Comparison of ENCODE assay signal across 7 cellular contexts in genomic region chr14:104563742-104564615, GRCh38. TPM values are rescaled to one million over a fixed set of nuclear protein-coding genes. Genes with fewer than 3 reads are reported as not detected.
DNase-seq lines count a peak whose midpoint lies in the region; ATAC-seq, FAIRE-seq and TF ChIP-seq lines count a peak whose summit lies in the region.

No MANE protein-coding gene starts in this region.

- intact Hi-C loops in HepG2 (cut with micrococcal nuclease; ENCODE audit: unreplicated experiment), result loop anchor here (1.0 kb wide), 1 partner anchor 427 kb away; no protein-coding TSS in a partner anchor

- H3K9me3 Mint-ChIP-seq in activated CD4-positive, alpha-beta T cell treated with anti-CD3 and anti-CD28 coated beads, Interleukin-2, amount 10 ng/mL, durations not matched to agents 7 days and 5 days, result no peaks in the 10 kb centered on the region

- no peak overlapping the region for H3K4me2 ChIP-seq in HepG2 (ENCODE audit: low read depth, low read length)

- BruUV-seq in HepG2 (replicated peaks; lab: Mats Ljungman, UMichigan), result no TSS peak

- H3K4me1 ChIP-seq in HepG2 (ENCODE audit: insufficient read depth, low read length), result no peaks in the 10 kb centered on the region

- H3K4me3 Mint-ChIP-seq in activated CD4-positive, alpha-beta T cell treated with anti-CD3 and anti-CD28 coated beads, Interleukin-2, amount 10 ng/mL, durations not matched to agents 7 days and 5 days, result no peak overlapping the region

- CTCF ChIA-PET in activated CD4-positive, alpha-beta T cell treated with anti-CD3 and anti-CD28 coated beads, Interleukin-2, amount 10 ng/mL, durations not matched to agents 7 days and 5 days (lab: Charles Lee), result interaction anchor here (0.6 to 1.8 kb wide), 4 partner anchors 13 to 486 kb away, joined by 3 to 6 read pairs (median 4); no protein-coding TSS in a partner anchor
- CTCF ChIA-PET in HepG2 (lab: Yijun Ruan, JAX; ENCODE audit: low intra/inter-chr PET ratio, low total read pairs), result interaction anchor here (1.1 to 1.5 kb wide), 2 partner anchors 426 to 486 kb away, joined by 4 to 9 read pairs; no protein-coding TSS in a partner anchor

- TF ChIP-seq EP300 in HepG2 (IDR thresholded peaks at IDR 0.05; ENCODE audit: low read depth in 2 of 2, low read length in 2 of 2), result no peak
- TF ChIP-seq EP300 in HepG2 (CRISPR knock-in tag; IDR thresholded peaks at IDR 0.05; ENCODE audit: borderline replicate concordance), result no peak

- ATAC-seq in HepG2 (peak; percentile 83), HG02623 (IDR thresholded peaks at IDR 0.05; ENCODE audit: unreplicated experiment) (no peak)

- H3K36me3 Mint-ChIP-seq in activated CD4-positive, alpha-beta T cell treated with anti-CD3 and anti-CD28 coated beads, Interleukin-2, amount 10 ng/mL, durations not matched to agents 7 days and 5 days (ENCODE audit: low read depth), result no peaks in the 10 kb centered on the region

- H3K36me3 ChIP-seq in HepG2 (replicated peaks in 1 of 2; ENCODE audit: control insufficient read depth in 1 of 2, insufficient read depth in 2 of 2, low read length in 2 of 2), result no peaks in the 10 kb centered on the region

- no peaks in the 10 kb centered on the region for H3K27me3 Mint-ChIP-seq in activated CD4-positive, alpha-beta T cell treated with anti-CD3 and anti-CD28 coated beads, Interleukin-2, amount 10 ng/mL, durations not matched to agents 7 days and 5 days

- no peaks in the 10 kb centered on the region for H3K79me2 ChIP-seq in HepG2 (ENCODE audit: insufficient read depth, low read length)

- peaks cover 19 to 83% of the 10 kb centered on the region in 2 experiments for H3K27me3 ChIP-seq in HepG2 (ENCODE audit: control insufficient read depth in 1 of 2, insufficient read depth in 2 of 2, low read length in 2 of 2)

- H3K9me3 ChIP-seq in HepG2 (ENCODE audit: low read length), result no peaks in the 10 kb centered on the region

- H3K27ac Mint-ChIP-seq in activated CD4-positive, alpha-beta T cell treated with anti-CD3 and anti-CD28 coated beads, Interleukin-2, amount 10 ng/mL, durations not matched to agents 7 days and 5 days, result no peak overlapping the region

- H3K27ac ChIP-seq in coronary artery (no peak overlapping the region), HepG2 (ENCODE audit: extremely low read length, insufficient read depth, low read length) (no peak overlapping the region)

- TF ChIP-seq POLR2A in GM12891 (IDR thresholded peaks at IDR 0.05; ENCODE audit: low read depth, low read length) (no peak), HepG2 (IDR thresholded peaks at IDR 0.05; ENCODE audit: insufficient read depth in 1 of 2, low read depth in 2 of 2, low read length in 2 of 2) (no peak)

- peak; percentile 81 for TF ChIP-seq RAD21 in HepG2 (CRISPR knock-in tag; IDR thresholded peaks at IDR 0.05)

- no peak overlapping the region for H2AFZ ChIP-seq in HepG2 (ENCODE audit: low read length)

- H3K9ac ChIP-seq in HepG2 (ENCODE audit: insufficient read depth, low read depth, low read length), result no peak overlapping the region

- DNase-seq in GM12891 (ENCODE audit: insufficient read length, low spot score), result peak; percentile 95
- peak; percentile 35 for DNase-seq in NCI-H2227 (lab: John Stamatoyannopoulos, UW; ENCODE audit: unreplicated experiment)
- DNase-seq in activated CD4-positive, alpha-beta T cell treated with anti-CD3 and anti-CD28 coated beads, Interleukin-2, amount 10 ng/mL, durations not matched to agents 7 days and 5 days, result peak; percentile 64
- DNase-seq in coronary artery (ENCODE audit: low spot score), result no peak
- DNase-seq in HepG2 (ENCODE audit: low spot score), result peak; percentile 18
- DNase-seq in stimulated activated CD4-positive, alpha-beta T cell treated with anti-CD3 and anti-CD28 coated beads, TNF-alpha, amount 100 ng/mL, for 4 hours (ENCODE audit: low read depth in 3 of 3), result peak; percentile 33 to 52 (median 40)

- POLR2A ChIA-PET in activated CD4-positive, alpha-beta T cell treated with anti-CD3 and anti-CD28 coated beads, Interleukin-2, amount 10 ng/mL, durations not matched to agents 7 days and 5 days (lab: Charles Lee), result no interaction called here
- POLR2A ChIA-PET in HepG2 (lab: Yijun Ruan, JAX), result no interaction called here

- in situ Hi-C loops in HepG2 (cut with HindIII; ENCODE audit: extremely low pct_ligation_motif_present, low pct_unique_long_range_greater_than_20kb), result loop anchor here (5.0 kb wide), 1 partner anchor 427 kb away; the partner anchor contains the start of gene KIF26A

- FAIRE-seq in GM12891 (lab: Jason Lieb, UNC) (peak; percentile 26), HepG2 (lab: Jason Lieb, UNC) (no peak)

- TF ChIP-seq CTCF in coronary artery (IDR thresholded peaks at IDR 0.05) (peak; percentile 77), HepG2 (CRISPR knock-in tag; IDR thresholded peaks at IDR 0.05) (peak; percentile 92)

- H3K4me3 ChIP-seq in coronary artery, result peak overlapping the region; percentile 28
- no peak overlapping the region for H3K4me3 ChIP-seq in HepG2 (replicated peaks in 1 of 3; ENCODE audit: insufficient read depth in 1 of 3, low read depth in 2 of 3, low read length in 3 of 3)

- peaks cover 2% of the 10 kb centered on the region; the same call in 1 of the 2 replicates for H4K20me1 ChIP-seq in HepG2 (ENCODE audit: insufficient read depth, low read length)

- H3K4me1 Mint-ChIP-seq in activated CD4-positive, alpha-beta T cell treated with anti-CD3 and anti-CD28 coated beads, Interleukin-2, amount 10 ng/mL, durations not matched to agents 7 days and 5 days, result no peaks in the 10 kb centered on the region

- WGBS in HepG2 (ENCODE audit: low lambda C conversion rate), result 9% methylated on average over 15 of the region's 27 CpGs

TF ChIP-seq in GM12891, 5 proteins besides CTCF, POLR2A, EP300 and RAD21 (continues in another document):
- TF ChIP-seq TAF1 (IDR thresholded peaks at IDR 0.05; ENCODE audit: low read depth, low read length), result no peak
- no peak for TF ChIP-seq SPI1 (IDR thresholded peaks at IDR 0.05; ENCODE audit: low read depth, low read length)
- TF ChIP-seq PAX5 (IDR thresholded peaks at IDR 0.05; ENCODE audit: insufficient read depth, low read length, severe bottlenecking), result no peak

RNA-seq across cellular contexts. Expression of gene C14orf180, which starts 15.6 kb away (rescaled TPM):
- polyA plus RNA-seq in GM12891 (2012; ENCODE audit: low read depth, missing spikeins), result not detected
- not detected for total RNA-seq in activated CD4-positive, alpha-beta T cell treated with anti-CD3 and anti-CD28 coated beads, Interleukin-2, amount 10 ng/mL, durations not matched to agents 7 days and 5 days
- total RNA-seq in HepG2 (2016; rRNA removed; fragmentation: Illumina TruSeq; extraction: Trizol), result not detected in 2 replicates
- total RNA-seq in HepG2 (2016; cell fraction: cytosol; rRNA removed; fragmentation: Illumina TruSeq; extraction: Trizol; ENCODE audit: low read depth), result not detected in 2 replicates
- not detected in 2 replicates for total RNA-seq in HepG2 (2016; cell fraction: insoluble cytoplasmic fraction; rRNA removed; fragmentation: Illumina TruSeq; extraction: Trizol)
- total RNA-seq in HepG2 (2016; cell fraction: membrane; rRNA removed; fragmentation: Illumina TruSeq; extraction: Trizol), result not detected in 2 replicates
- total RNA-seq in HepG2 (2016; cell fraction: nucleus; rRNA removed; fragmentation: Illumina TruSeq; extraction: Trizol), result not detected in 2 replicates
- polyA plus RNA-seq in HepG2 (2011; rRNA removed), result not detected in 2 replicates
- polyA plus RNA-seq in HepG2 (2011; cell fraction: cytosol; rRNA removed), result not detected in 2 replicates
- polyA plus RNA-seq in HepG2 (2011; cell fraction: nucleus; rRNA removed), result not detected in 2 replicates
- not detected in 2 replicates for polyA plus RNA-seq in HepG2 (2012)
- polyA plus RNA-seq in HepG2 (2016; cell fraction: cytosol; fragmentation: Illumina TruSeq; extraction: Trizol; ENCODE audit: low read depth), result not detected in 2 replicates
- not detected in 2 replicates for polyA plus RNA-seq in HepG2 (2016; cell fraction: insoluble cytoplasmic fraction; fragmentation: Illumina TruSeq; extraction: Trizol; ENCODE audit: low read depth)
- polyA plus RNA-seq in HepG2 (2016; cell fraction: membrane; fragmentation: Illumina TruSeq; extraction: Trizol; ENCODE audit: low read depth), result not detected in 2 replicates
- not detected in 2 replicates for polyA plus RNA-seq in HepG2 (2016; cell fraction: nucleus; fragmentation: Illumina TruSeq; extraction: Trizol; ENCODE audit: insufficient read depth, low read depth)
- polyA minus RNA-seq in HepG2 (2011; rRNA and poly(A)+ RNA removed; ENCODE audit: low replicate concordance), result not detected in 2 replicates
- polyA minus RNA-seq in HepG2 (2011; cell fraction: cytosol; rRNA and poly(A)+ RNA removed), result not detected in 2 replicates
- not detected in 2 replicates for polyA minus RNA-seq in HepG2 (2011; cell fraction: nucleus; rRNA and poly(A)+ RNA removed)

RNA-seq across cellular contexts. Expression of gene TMEM179, which starts 40.6 kb away (rescaled TPM):
- not detected for polyA plus RNA-seq in GM12891 (2012; ENCODE audit: low read depth, missing spikeins)
- not detected for total RNA-seq in activated CD4-positive, alpha-beta T cell treated with anti-CD3 and anti-CD28 coated beads, Interleukin-2, amount 10 ng/mL, durations not matched to agents 7 days and 5 days
- not detected in 2 replicates for total RNA-seq in HepG2 (2016; rRNA removed; fragmentation: Illumina TruSeq; extraction: Trizol)
- total RNA-seq in HepG2 (2016; cell fraction: cytosol; rRNA removed; fragmentation: Illumina TruSeq; extraction: Trizol; ENCODE audit: low read depth), result not detected in 2 replicates
- not detected in 2 replicates for total RNA-seq in HepG2 (2016; cell fraction: insoluble cytoplasmic fraction; rRNA removed; fragmentation: Illumina TruSeq; extraction: Trizol)
- total RNA-seq in HepG2 (2016; cell fraction: membrane; rRNA removed; fragmentation: Illumina TruSeq; extraction: Trizol), result not detected in 2 replicates
- not detected in 2 replicates for total RNA-seq in HepG2 (2016; cell fraction: nucleus; rRNA removed; fragmentation: Illumina TruSeq; extraction: Trizol)
- polyA plus RNA-seq in HepG2 (2011; rRNA removed), result not detected in 2 replicates
- not detected in 2 replicates for polyA plus RNA-seq in HepG2 (2011; cell fraction: cytosol; rRNA removed)
- not detected in 2 replicates for polyA plus RNA-seq in HepG2 (2011; cell fraction: nucleus; rRNA removed)
- not detected in 2 replicates for polyA plus RNA-seq in HepG2 (2012)
- polyA plus RNA-seq in HepG2 (2016; cell fraction: cytosol; fragmentation: Illumina TruSeq; extraction: Trizol; ENCODE audit: low read depth), result not detected in 2 replicates
- polyA plus RNA-seq in HepG2 (2016; cell fraction: insoluble cytoplasmic fraction; fragmentation: Illumina TruSeq; extraction: Trizol; ENCODE audit: low read depth), result not detected in 2 replicates
- polyA plus RNA-seq in HepG2 (2016; cell fraction: membrane; fragmentation: Illumina TruSeq; extraction: Trizol; ENCODE audit: low read depth), result not detected in 2 replicates
- not detected in 2 replicates for polyA plus RNA-seq in HepG2 (2016; cell fraction: nucleus; fragmentation: Illumina TruSeq; extraction: Trizol; ENCODE audit: insufficient read depth, low read depth)
- polyA minus RNA-seq in HepG2 (2011; rRNA and poly(A)+ RNA removed; ENCODE audit: low replicate concordance), result 0.28 TPM in 1 of 2 replicates, not detected in the other
- polyA minus RNA-seq in HepG2 (2011; cell fraction: cytosol; rRNA and poly(A)+ RNA removed), result not detected in 2 replicates
- polyA minus RNA-seq in HepG2 (2011; cell fraction: nucleus; rRNA and poly(A)+ RNA removed), result not detected in 2 replicates
